In the genomic region with DNA sequence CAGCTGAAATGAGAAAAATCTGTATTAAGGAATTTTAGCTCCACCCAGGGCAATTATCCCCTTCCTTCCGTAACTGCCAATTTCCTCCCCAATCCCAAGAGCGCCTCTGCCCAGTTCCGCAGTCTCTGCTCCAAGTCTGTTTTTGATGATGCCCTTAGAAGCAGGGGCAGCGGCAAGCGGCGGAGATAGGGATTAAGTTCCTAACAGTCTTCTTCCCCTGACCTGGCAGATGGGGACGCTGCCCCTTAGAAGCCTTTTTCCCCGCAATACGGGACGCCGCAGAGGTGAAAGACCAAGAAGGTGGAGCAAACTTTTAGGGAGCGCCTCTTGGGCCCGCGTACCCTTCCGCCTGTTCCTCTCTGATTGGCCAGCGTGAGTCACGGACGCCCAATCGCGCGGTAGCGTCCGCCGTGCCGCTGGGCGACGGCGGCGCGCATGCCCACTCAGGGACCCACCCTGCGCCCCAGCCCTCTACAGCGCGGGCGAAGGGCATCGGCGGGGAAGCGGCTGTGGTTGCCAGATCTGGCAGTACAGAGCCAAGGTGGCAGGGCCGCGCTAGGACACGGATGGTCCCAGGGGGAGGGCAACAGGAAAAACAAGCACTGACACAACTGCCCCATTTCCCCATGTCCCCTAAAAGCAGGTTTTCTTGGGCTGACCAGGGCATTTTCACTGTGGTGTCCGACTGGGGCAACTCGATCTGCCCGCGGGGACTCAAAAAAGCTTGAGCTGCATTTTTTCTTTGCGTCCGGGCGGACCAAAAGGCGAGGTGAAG, we compare ENCODE assay signal across 8 cellular contexts. TPM values are rescaled to one million over a fixed set of nuclear protein-coding genes. Genes with fewer than 3 reads are reported as not detected.
DNase-seq lines count a peak whose midpoint lies in the region; ATAC-seq and TF ChIP-seq lines count a peak whose summit lies in the region.

No MANE protein-coding gene starts in this region.

- H3K27ac ChIP-seq in coronary artery (peak overlapping the region; percentile 98), layer of hippocampus (ENCODE audit: low read depth, low read length) (peak overlapping the region; percentile 96)

- POLR2A ChIA-PET in BJ (lab: Charles Lee) = no interaction called here

- H3K4me3 ChIP-seq in BJ (ENCODE audit: low read depth, low read length) = peak overlapping the region; percentile 51
- H3K4me3 ChIP-seq in coronary artery = peak overlapping the region; percentile 79

- DNase-seq in BJ (ENCODE audit: low read depth) (peak; percentile 62), GM19240 (ENCODE audit: insufficient read length, low spot score) (peak; percentile 76), NCI-H524 (lab: John Stamatoyannopoulos, UW) (peak; percentile 94 to 95), coronary artery (ENCODE audit: low spot score) (peak; percentile 93)
- DNase-seq in activated CD4-positive, alpha-beta T cell treated with anti-CD3 and anti-CD28 coated beads for 4 hours = peak; percentile 84 to 86
- peak; percentile 75 to 82 for DNase-seq in stimulated activated CD4-positive, alpha-beta T cell treated with anti-CD3 and anti-CD28 coated beads, Interleukin-1b, Interleukin-23, amount 100 ng/mL, for 4 hours (ENCODE audit: low read depth in 2 of 2)

- peak; percentile 79 for ATAC-seq in HG03457 (IDR thresholded peaks at IDR 0.05; ENCODE audit: unreplicated experiment)

- no peak for TF ChIP-seq CTCF in BJ (IDR thresholded peaks at IDR 0.05; ENCODE audit: insufficient read depth, low read depth, low read length)
- no peak for TF ChIP-seq CTCF in coronary artery (IDR thresholded peaks at IDR 0.05)

- CTCF ChIA-PET in BJ (lab: Yijun Ruan, JAX) = interaction anchor here (1.3 to 1.9 kb wide), 2 partner anchors 12 to 52 kb away, joined by 3 to 6 read pairs; no protein-coding TSS in a partner anchor

- no peaks in the 10 kb centered on the region for H3K36me3 ChIP-seq in BJ (ENCODE audit: control insufficient read depth, insufficient read depth, low read length)

- H3K27me3 ChIP-seq in BJ (ENCODE audit: control insufficient read depth, insufficient read depth, low read length) (no peaks in the 10 kb centered on the region), layer of hippocampus (ENCODE audit: control insufficient read depth, insufficient read depth, low read length) (no peaks in the 10 kb centered on the region)

RNA-seq across cellular contexts. Expression of gene TDRD3, which starts 0.8 kb away (rescaled TPM):
- 3.9 and 8.0 TPM in 2 replicates for polyA plus RNA-seq in BJ (2011; rRNA removed)
- polyA minus RNA-seq in BJ (2011; rRNA and poly(A)+ RNA removed) = 10.7 TPM in 2 replicates

Comparison
In these comparisons a context has a peak if more than half of its experiments do, and no peak if none do; other contexts are left out.
1. Peak in every context shown above with its lines: DNase-seq, ATAC-seq, H3K4me3 ChIP-seq and H3K27ac ChIP-seq.